In the genomic region with DNA sequence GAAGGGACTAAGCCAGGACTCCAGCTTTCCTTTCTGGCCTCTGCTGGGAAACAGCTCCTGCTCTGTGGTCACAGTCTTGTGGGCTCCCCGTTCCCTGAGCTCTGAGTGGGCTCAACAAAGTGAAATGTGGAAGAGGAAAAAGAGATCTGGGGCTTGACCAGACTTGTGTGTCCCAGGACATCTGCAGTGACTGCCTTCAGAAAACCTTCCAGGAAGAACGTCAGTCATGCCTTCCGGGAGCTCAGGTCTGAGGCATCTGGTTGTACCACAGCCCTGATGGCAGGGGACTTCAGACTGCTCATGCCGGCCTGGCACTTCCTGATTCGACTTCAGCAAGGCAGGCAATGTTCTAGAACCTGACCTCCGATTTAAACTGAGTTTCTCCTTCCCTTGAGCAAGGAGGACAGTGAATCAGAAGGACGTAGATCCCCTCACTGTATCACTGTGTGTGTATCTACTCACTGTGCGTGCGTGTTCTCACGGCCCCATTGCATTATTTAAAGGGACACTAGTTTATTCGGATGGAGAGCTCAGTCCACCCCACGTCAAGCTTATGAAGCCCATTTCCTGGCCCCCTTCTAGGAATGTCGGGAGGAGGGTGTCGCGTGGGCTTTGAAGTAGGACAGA, we compare ENCODE assay signal across 8 cellular contexts. TPM values are rescaled to one million over a fixed set of nuclear protein-coding genes. Genes with fewer than 3 reads are reported as not detected.
DNase-seq lines count a peak whose midpoint lies in the region; ATAC-seq and TF ChIP-seq lines count a peak whose summit lies in the region.

No MANE protein-coding gene starts in this region.

- WGBS in mammary epithelial cell (ENCODE audit: low coverage, missing lambda C conversion rate), result 24% methylated on average over 15 of the region's 15 CpGs
- 17 to 20% methylated on average over 15 of the region's 15 CpGs for WGBS in lower leg skin, 2 donors
- WGBS in transverse colon (ENCODE audit: low coverage in 1 of 2), 2 donors, result 20 to 22% methylated on average over 1 to 15 of the region's 15 CpGs

- H3K9me3 Mint-ChIP-seq in CD4-positive, alpha-beta memory T cell, result peaks cover 0 to 16% (median 7%) of the 10 kb centered on the region in 8 donors

- peak overlapping the region; percentile 95 for H3K4me2 ChIP-seq in mammary epithelial cell (ENCODE audit: insufficient read depth, low read depth, low read length)

- H3K4me1 Mint-ChIP-seq in CD4-positive, alpha-beta memory T cell, result peaks cover 7 to 11% (median 10%) of the 10 kb centered on the region in 4 donors

- TF ChIP-seq CTCF in mammary epithelial cell (conservative IDR thresholded peaks at IDR 0.05 in 1 of 2, IDR thresholded peaks at IDR 0.05 in 1 of 2; ENCODE audit: extremely low read depth in 1 of 2, insufficient read depth in 1 of 2, low read depth in 1 of 2, low read length in 2 of 2) (no peak), lower leg skin (IDR thresholded peaks at IDR 0.05) (no peak), transverse colon (IDR thresholded peaks at IDR 0.05) (no peak)

- intact Hi-C loops in CD4-positive, alpha-beta memory T cell (cut with micrococcal nuclease), result no loop called here
- intact Hi-C loops in mammary epithelial cell (cut with micrococcal nuclease) (no loop called here), lower leg skin (cut with DNase I; ENCODE audit: low total_unique reads) (no loop called here), transverse colon (cut with DNase I; ENCODE audit: low total_unique reads) (no loop called here)

- H3K36me3 Mint-ChIP-seq in CD4-positive, alpha-beta memory T cell, result peaks cover 2 to 23% of the 10 kb centered on the region in 2 donors

- H3K27ac ChIP-seq in CD4-positive, alpha-beta memory T cell (ENCODE audit: low read depth, low read length), result no peak overlapping the region
- H3K27ac ChIP-seq in mammary epithelial cell (ENCODE audit: insufficient read depth, low read depth, low read length) (no peak overlapping the region), transverse colon (no peak overlapping the region)

- POLR2A ChIA-PET in CD4-positive, alpha-beta memory T cell (lab: Charles Lee; ENCODE audit: partially characterized antibody), result interaction anchor here (0.6 to 1.1 kb wide), 4 partner anchors 17 to 94 kb away, joined by 3 to 6 read pairs (median 4); no protein-coding TSS in a partner anchor

- dilution Hi-C loops in mammary epithelial cell (cut with HindIII; ENCODE audit: low sequenced_read_pairs), result loop anchor here (5.0 kb wide), 2 partner anchors 55 to 60 kb away; no protein-coding TSS in a partner anchor

- CTCF ChIA-PET in CD4-positive, alpha-beta memory T cell (lab: Charles Lee; ENCODE audit: partially characterized antibody), result interaction anchor here (0.6 to 2.0 kb wide), 3 partner anchors 10 to 18 kb away, joined by 3 to 5 read pairs (median 3); no protein-coding TSS in a partner anchor
- CTCF ChIA-PET in mammary epithelial cell (lab: Charles Lee; ENCODE audit: low non-redundant PET), result no interaction called here

- H3K9me3 ChIP-seq in CD4-positive, alpha-beta memory T cell (ENCODE audit: control insufficient read depth in 1 of 2, low read length in 2 of 2), result no peaks in the 10 kb centered on the region
- H3K9me3 ChIP-seq in mammary epithelial cell (replicated peaks; ENCODE audit: insufficient read depth, low read length) (no peaks in the 10 kb centered on the region), transverse colon (no peaks in the 10 kb centered on the region)

- ATAC-seq in HG03571 (IDR thresholded peaks at IDR 0.05; ENCODE audit: unreplicated experiment) (no peak), HG03108 (IDR thresholded peaks at IDR 0.05; ENCODE audit: unreplicated experiment) (no peak)

- peaks cover 16 to 20% of the 10 kb centered on the region in 2 donors for H3K27me3 Mint-ChIP-seq in CD4-positive, alpha-beta memory T cell

- TF ChIP-seq EP300 in transverse colon (IDR thresholded peaks at IDR 0.05; ENCODE audit: low read depth), result no peak

- no peaks in the 10 kb centered on the region for H4K20me1 ChIP-seq in mammary epithelial cell (ENCODE audit: insufficient read depth, low read length)

- H2AFZ ChIP-seq in mammary epithelial cell (ENCODE audit: low read depth, low read length), result peak overlapping the region; percentile 87

- in situ Hi-C loops in mammary epithelial cell (cut with MboI; ENCODE audit: low sequenced_read_pairs in 2 of 2), result no loop called here
- in situ Hi-C loops in transverse colon (cut with MboI; ENCODE audit: low pct_ligation_motif_present in 1 of 4, low pct_unique_long_range_greater_than_20kb in 1 of 4, low sequenced_read_pairs in 3 of 4), result no loop called here

- H3K4me3 ChIP-seq in CD4-positive, alpha-beta memory T cell (ENCODE audit: low read length in 2 of 2), result peak overlapping the region; percentile 27 to 36
- H3K4me3 ChIP-seq in mammary epithelial cell (replicated peaks in 1 of 3; ENCODE audit: insufficient read depth in 1 of 3, low read depth in 2 of 3, low read length in 3 of 3), result peak overlapping the region; percentile 13 to 51 (median 44)
- peak overlapping the region; percentile 39 for H3K4me3 ChIP-seq in lower leg skin (ENCODE audit: low read depth, poor library complexity, severe bottlenecking)
- peak overlapping the region in 3 of 4 donors; percentile 44 to 53 (median 47) for H3K4me3 ChIP-seq in transverse colon

- no peak overlapping the region for H3K9ac ChIP-seq in mammary epithelial cell (ENCODE audit: insufficient read depth, low read length)

- peak in 1 of 5 donors; percentile 3 for DNase-seq in CD4-positive, alpha-beta memory T cell
- peak; percentile 41 for DNase-seq in M059J (ENCODE audit: low read depth)
- peak; percentile 14 for DNase-seq in mammary epithelial cell
- DNase-seq in lower leg skin (ENCODE audit: low spot score in 2 of 2), result peak in 1 of 2 donors; percentile 83
- no peak for DNase-seq in transverse colon
- no peak for DNase-seq in Kasumi-1 (lab: John Stamatoyannopoulos, UW)

- H3K4me3 Mint-ChIP-seq in CD4-positive, alpha-beta memory T cell, result peak overlapping the region; percentile 43 to 79 (median 62)

- no peaks in the 10 kb centered on the region for H3K27me3 ChIP-seq in CD4-positive, alpha-beta memory T cell (ENCODE audit: insufficient read depth, low read length)
- H3K27me3 ChIP-seq in mammary epithelial cell (ENCODE audit: insufficient read depth, low read length) (peaks cover 4% of the 10 kb centered on the region), transverse colon (peaks cover 29% of the 10 kb centered on the region)

- no peaks in the 10 kb centered on the region for H3K79me2 ChIP-seq in mammary epithelial cell (ENCODE audit: insufficient read depth, low read length)

- peaks cover 4% of the 10 kb centered on the region for H3K4me1 ChIP-seq in CD4-positive, alpha-beta memory T cell (ENCODE audit: insufficient read depth, low read length)
- H3K4me1 ChIP-seq in mammary epithelial cell (ENCODE audit: insufficient read depth, low read length), result peaks cover 11% of the 10 kb centered on the region
- peaks cover 0 to 10% (median 7%) of the 10 kb centered on the region in 4 donors for H3K4me1 ChIP-seq in transverse colon

- H3K27ac Mint-ChIP-seq in CD4-positive, alpha-beta memory T cell, result peak overlapping the region in 3 of 7 donors; percentile 57 to 75 (median 58)

- no TSS peak for BruUV-seq in mammary epithelial cell (replicated peaks; lab: Mats Ljungman, UMichigan)

- no peaks in the 10 kb centered on the region for H3K36me3 ChIP-seq in CD4-positive, alpha-beta memory T cell (ENCODE audit: insufficient read depth, low read length)
- H3K36me3 ChIP-seq in mammary epithelial cell (ENCODE audit: insufficient read depth, low read length) (no peaks in the 10 kb centered on the region), transverse colon (no peaks in the 10 kb centered on the region)

- TF ChIP-seq POLR2A in lower leg skin (IDR thresholded peaks at IDR 0.05) (no peak), transverse colon (IDR thresholded peaks at IDR 0.05) (no peak)

RNA-seq across cellular contexts. Expression of gene FBLN7, which starts 0.6 kb away (rescaled TPM):
- 10 to 100 TPM; 34.3 to 37.0 TPM for total RNA-seq in CD4-positive, alpha-beta memory T cell
- polyA plus RNA-seq in CD4-positive, alpha-beta memory T cell, result 10 to 100 TPM; 29.3 to 41.2 TPM
- 3.0 and 3.9 TPM in 2 replicates for total RNA-seq in M059J (2014; rRNA removed; shearing (Covaris generic))
- total RNA-seq in mammary epithelial cell (1 to 10 TPM in 1 of 2 donors, under 1 TPM in 1; 0.21 to 1.5 TPM), lower leg skin (10 to 100 TPM in 1 of 4 donors, 1 to 10 TPM in 3; 3.6 to 10.2 (median 5.9) TPM), transverse colon (1 to 10 TPM in 2 of 4 donors, not detected in 2; 1.2 to 2.9 TPM)
- polyA plus RNA-seq in mammary epithelial cell, result 0.18 TPM
- polyA minus RNA-seq in mammary epithelial cell, result not detected

Comparison
In these comparisons a context has a peak if more than half of its experiments do, and no peak if none do; other contexts are left out.
1. DNase-seq: peak in M059J (single experiment) and mammary epithelial cell (single experiment); none in transverse colon (single experiment) and Kasumi-1 (0 of 2).
2. Peak in every context shown above with its lines, with median percentiles within 50 percentile points of each other: H3K4me3 ChIP-seq.